Comparison of ENCODE assay signal across 23 cellular contexts in genomic region chr1:114436799-114437198, GRCh38.
DNase-seq lines count a peak whose midpoint lies in the region; ATAC-seq, FAIRE-seq and TF ChIP-seq lines count a peak whose summit lies in the region.
"Had no signal": no experiment of that assay in that cellular context is flagged by ENCODE, and none has a peak within 500 bp of the region (broad histone marks: within the 10 kb centered on the region; RNA-seq: fewer than 3 reads in every experiment).

No MANE protein-coding gene starts in this region.

- H4K91ac ChIP-seq in IMR-90 (ENCODE audit: insufficient read depth, low read depth, low read length), result no peak overlapping the region

- POLR2A ChIA-PET in HepG2 (lab: Yijun Ruan, JAX) (interaction anchor here (0.7 to 2.7 kb wide), 2 partner anchors 25 to 75 kb away, joined by 3 to 9 read pairs; partner anchors contain the start of gene TRIM33), IMR-90 (lab: Charles Lee; ENCODE audit: unreplicated experiment) (no interaction called here), K562 (lab: Yijun Ruan, JAX) (interaction anchor here (1.0 to 2.7 kb wide), 2 partner anchors 9 to 76 kb away, joined by 3 to 12 read pairs; no protein-coding TSS in a partner anchor), Caco-2 (lab: Charles Lee) (no interaction called here)

- no peak overlapping the region for H3K56ac ChIP-seq in IMR-90 (ENCODE audit: extremely low read depth, insufficient read depth, low read length)

- H3K36me3 ChIP-seq in HepG2 (replicated peaks in 1 of 2; ENCODE audit: control insufficient read depth in 1 of 2, insufficient read depth in 2 of 2, low read length in 2 of 2) (peaks cover 4 to 33% of the 10 kb centered on the region in 2 experiments), right lobe of liver (no peaks in the 10 kb centered on the region), IMR-90 (ENCODE audit: control insufficient read depth, insufficient read depth, low read length) (peaks cover 5% of the 10 kb centered on the region), K562 (ENCODE audit: control insufficient read depth, insufficient read depth, low read length) (peaks cover 41% of the 10 kb centered on the region), kidney (ENCODE audit: control insufficient read depth in 1 of 2, insufficient read depth in 2 of 2, low read length in 2 of 2) (no peaks in the 10 kb centered on the region), Caco-2 (ENCODE audit: control insufficient read depth, insufficient read depth, low read length) (no peaks in the 10 kb centered on the region)

- ATAC-seq in HepG2 (no peak), right lobe of liver (no peak), IMR-90 (ENCODE audit: low read depth) (no peak), K562 (no peak)
- ATAC-seq: GM12878 had no signal

- H3K4me1 ChIP-seq in HepG2 (ENCODE audit: insufficient read depth, low read length) (peaks cover 47% of the 10 kb centered on the region), right lobe of liver (peaks cover 0 to 8% (median 0%) of the 10 kb centered on the region in 4 donors), IMR-90 (ENCODE audit: control insufficient read depth, insufficient read depth, low read length) (no peaks in the 10 kb centered on the region), K562 (replicated peaks in 1 of 2; ENCODE audit: control insufficient read depth in 2 of 2, insufficient read depth in 2 of 2, low read length in 2 of 2) (no peaks in the 10 kb centered on the region), kidney (ENCODE audit: control insufficient read depth in 1 of 2, insufficient read depth in 1 of 2, low read depth in 1 of 2, low read length in 2 of 2) (peaks cover 0 to 4% of the 10 kb centered on the region in 2 donors), Caco-2 (peaks cover 9% of the 10 kb centered on the region)
- H3K4me1 ChIP-seq: BE2C, BLaER1 had no signal

- H3K27me3 ChIP-seq in HepG2 (ENCODE audit: control insufficient read depth in 1 of 2, insufficient read depth in 2 of 2, low read length in 2 of 2) (no peaks in the 10 kb centered on the region), right lobe of liver (no peaks in the 10 kb centered on the region), IMR-90 (ENCODE audit: control insufficient read depth, insufficient read depth, low read length) (no peaks in the 10 kb centered on the region), K562 (ENCODE audit: control insufficient read depth in 2 of 2, insufficient read depth in 2 of 2, low read length in 2 of 2) (no peaks in the 10 kb centered on the region), Caco-2 (replicated peaks; ENCODE audit: control insufficient read depth, insufficient read depth, low read length) (no peaks in the 10 kb centered on the region)
- H3K27me3 ChIP-seq: BE2C, BLaER1 had no signal

- no peaks in the 10 kb centered on the region for H4K20me1 ChIP-seq in HepG2 (ENCODE audit: insufficient read depth, low read length)
- H4K20me1 ChIP-seq in IMR-90 (ENCODE audit: insufficient read depth, low read length), result no peaks in the 10 kb centered on the region
- H4K20me1 ChIP-seq in K562 (replicated peaks; ENCODE audit: control insufficient read depth, insufficient read depth, low read length), result no peaks in the 10 kb centered on the region

- intact Hi-C loops in HepG2 (cut with micrococcal nuclease; ENCODE audit: unreplicated experiment), result loop anchor here (5.0 kb wide), 1 partner anchor 121 kb away; no protein-coding TSS in a partner anchor
- intact Hi-C loops in right lobe of liver (cut with DNase I), result no loop called here
- intact Hi-C loops in IMR-90 (cut with micrococcal nuclease), result no loop called here
- intact Hi-C loops in K562 (cut with micrococcal nuclease), result no loop called here
- intact Hi-C loops in kidney (cut with DNase I), result no loop called here
- intact Hi-C loops in Caco-2 (cut with micrococcal nuclease; ENCODE audit: unreplicated experiment), result no loop called here

- H2AFZ ChIP-seq in HepG2 (ENCODE audit: low read length) (no peak overlapping the region), IMR-90 (replicated peaks; ENCODE audit: low read length, poor library complexity) (no peak overlapping the region), K562 (ENCODE audit: low read depth, low read length) (no peak overlapping the region)

- TF ChIP-seq POLR2A in HepG2 (IDR thresholded peaks at IDR 0.05; ENCODE audit: insufficient read depth in 1 of 2, low read depth in 2 of 2, low read length in 2 of 2) (no peak), right lobe of liver (IDR thresholded peaks at IDR 0.05) (no peak), IMR-90 (IDR thresholded peaks at IDR 0.05; ENCODE audit: low read depth, low read length) (no peak), K562 (conservative IDR thresholded peaks at IDR 0.05) (no peak)

- H2BK15ac ChIP-seq in IMR-90 (ENCODE audit: low read depth, low read length), result no peak overlapping the region

- no peak overlapping the region for H4K8ac ChIP-seq in IMR-90 (ENCODE audit: low read depth in 2 of 2, low read length in 2 of 2)

- H4K5ac ChIP-seq in IMR-90 (ENCODE audit: low read depth, low read length), result no peak overlapping the region

- peaks cover 27% of the 10 kb centered on the region for H3K36me3 Mint-ChIP-seq in Caco-2 (ENCODE audit: insufficient read depth, unreplicated experiment)

- H3K18ac ChIP-seq in IMR-90 (ENCODE audit: low read depth, low read length), result no peak overlapping the region

- dilution Hi-C loops in IMR-90 (cut with HindIII; ENCODE audit: low sequenced_read_pairs, unreplicated experiment), result no loop called here

- no peaks in the 10 kb centered on the region for H3K9me3 Mint-ChIP-seq in Caco-2 (ENCODE audit: unreplicated experiment)
- H3K9me3 Mint-ChIP-seq: CD4-positive, alpha-beta memory T cell; CD4-positive, CD25-positive, alpha-beta regulatory T cell; CD8-positive, alpha-beta memory T cell had no signal

- H3K9me3 ChIP-seq in HepG2 (ENCODE audit: low read length) (no peaks in the 10 kb centered on the region), right lobe of liver (no peaks in the 10 kb centered on the region), IMR-90 (ENCODE audit: control insufficient read depth, insufficient read depth, low read length) (no peaks in the 10 kb centered on the region), K562 (replicated peaks; ENCODE audit: control insufficient read depth, insufficient read depth, low read depth, low read length) (no peaks in the 10 kb centered on the region), kidney (ENCODE audit: control insufficient read depth in 1 of 2, low read length in 2 of 2) (no peaks in the 10 kb centered on the region), Caco-2 (no peaks in the 10 kb centered on the region)
- H3K9me3 ChIP-seq: BE2C, BLaER1 had no signal

- 93% methylated on average over 3 of the region's 3 CpGs for WGBS in HepG2 (ENCODE audit: low lambda C conversion rate)
- WGBS in right lobe of liver (ENCODE audit: insufficient coverage, low coverage, low lambda C conversion rate, missing lambda C conversion rate), result 94% methylated on average over 3 of the region's 3 CpGs
- WGBS in IMR-90 (ENCODE audit: extremely low coverage in 2 of 2, insufficient read length in 1 of 2), 2 experiments, result no CpG with 5 or more reads among the region's 3 CpGs
- 92% methylated on average over 3 of the region's 3 CpGs for WGBS in K562 (ENCODE audit: insufficient coverage, low coverage, missing lambda C conversion rate)

- CTCF ChIA-PET in HepG2 (lab: Yijun Ruan, JAX; ENCODE audit: low intra/inter-chr PET ratio, low total read pairs), result no interaction called here
- CTCF ChIA-PET in IMR-90 (lab: Yijun Ruan, JAX), result no interaction called here
- CTCF ChIA-PET in K562 (lab: Yijun Ruan, JAX; ENCODE audit: low intra/inter-chr PET ratio), result no interaction called here
- CTCF ChIA-PET in Caco-2 (lab: Charles Lee), result no interaction called here

- no peak overlapping the region for H3K27ac Mint-ChIP-seq in Caco-2 (ENCODE audit: unreplicated experiment)
- H3K27ac Mint-ChIP-seq: CD4-positive, alpha-beta memory T cell; CD4-positive, CD25-positive, alpha-beta regulatory T cell had no signal

- H3K27me3 Mint-ChIP-seq in Caco-2 (ENCODE audit: insufficient read depth, unreplicated experiment), result no peaks in the 10 kb centered on the region
- H3K27me3 Mint-ChIP-seq: CD4-positive, alpha-beta memory T cell; CD4-positive, CD25-positive, alpha-beta regulatory T cell; CD8-positive, alpha-beta memory T cell had no signal

- no peak overlapping the region for H3K4me3 Mint-ChIP-seq in Caco-2 (ENCODE audit: unreplicated experiment)
- H3K4me3 Mint-ChIP-seq: CD14-positive monocyte; CD4-positive, alpha-beta memory T cell; CD4-positive, CD25-positive, alpha-beta regulatory T cell; CD8-positive, alpha-beta memory T cell had no signal

- H3K79me2 ChIP-seq in HepG2 (ENCODE audit: insufficient read depth, low read length), result peaks cover 28% of the 10 kb centered on the region
- H3K79me2 ChIP-seq in K562 (ENCODE audit: control insufficient read depth, insufficient read depth, low read length), result peaks cover 32% of the 10 kb centered on the region

- H3K9ac ChIP-seq in HepG2 (ENCODE audit: insufficient read depth, low read depth, low read length), result no peak overlapping the region
- H3K9ac ChIP-seq in IMR-90 (ENCODE audit: low read depth, low read length), result no peak overlapping the region
- no peak overlapping the region for H3K9ac ChIP-seq in K562 (ENCODE audit: insufficient read depth in 1 of 2, low read depth in 2 of 2, low read length in 2 of 2)
- H3K9ac ChIP-seq in kidney (ENCODE audit: low read length in 2 of 2), result no peak overlapping the region
- H3K9ac ChIP-seq: BLaER1 had no signal

- H3K4ac ChIP-seq in IMR-90 (ENCODE audit: low read depth, low read length), result no peak overlapping the region

- H3K4me3 ChIP-seq in HepG2 (replicated peaks in 1 of 3; ENCODE audit: insufficient read depth in 1 of 3, low read depth in 2 of 3, low read length in 3 of 3) (no peak overlapping the region), right lobe of liver (no peak overlapping the region), IMR-90 (ENCODE audit: insufficient read depth, low read depth, low read length) (no peak overlapping the region), K562 (no peak overlapping the region), kidney (ENCODE audit: low read length in 2 of 2) (no peak overlapping the region), Caco-2 (ENCODE audit: low read depth, low read length) (no peak overlapping the region)
- H3K4me3 ChIP-seq: BLaER1, GM12878 had no signal

- H3K4me2 ChIP-seq in HepG2 (ENCODE audit: low read depth, low read length), result no peak overlapping the region
- H3K4me2 ChIP-seq in IMR-90 (ENCODE audit: low read depth, low read length), result no peak overlapping the region
- H3K4me2 ChIP-seq in K562 (ENCODE audit: insufficient read depth, low read length), result no peak overlapping the region
- H3K4me2 ChIP-seq: BLaER1 had no signal

- no peak overlapping the region for H2AK9ac ChIP-seq in IMR-90 (replicated peaks; ENCODE audit: low read depth, low read length, poor library complexity)

- no peak for TF ChIP-seq RAD21 in HepG2 (CRISPR knock-in tag; IDR thresholded peaks at IDR 0.05)
- no peak for TF ChIP-seq RAD21 in IMR-90 (IDR thresholded peaks at IDR 0.05; ENCODE audit: low read length)
- no peak for TF ChIP-seq RAD21 in K562 (CRISPR knock-in tag; conservative IDR thresholded peaks at IDR 0.05 in 1 of 2, IDR thresholded peaks at IDR 0.05 in 1 of 2)

- H3K79me1 ChIP-seq in IMR-90 (ENCODE audit: low read depth in 1 of 2, low read length in 2 of 2), result peaks cover 9 to 23% of the 10 kb centered on the region in 2 experiments; a peak in 3 of 4 replicates

- H3K14ac ChIP-seq in IMR-90 (replicated peaks; ENCODE audit: low read depth, low read length), result no peak overlapping the region

- no peak for TF ChIP-seq EP300 in HepG2 (IDR thresholded peaks at IDR 0.05; ENCODE audit: low read depth in 2 of 2, low read length in 2 of 2)
- no peak for TF ChIP-seq EP300 in HepG2 (CRISPR knock-in tag; IDR thresholded peaks at IDR 0.05; ENCODE audit: borderline replicate concordance)
- no peak for TF ChIP-seq EP300 in K562 (IDR thresholded peaks at IDR 0.05; ENCODE audit: low read length)

- in situ Hi-C loops in HepG2 (cut with HindIII; ENCODE audit: extremely low pct_ligation_motif_present, low pct_unique_long_range_greater_than_20kb) (no loop called here), IMR-90 (cut with MboI; ENCODE audit: low sequenced_read_pairs) (no loop called here), K562 (cut with MboI) (no loop called here)

- no peak for DNase-seq in HepG2 (ENCODE audit: low spot score)
- DNase-seq in right lobe of liver, result no peak
- no peak for DNase-seq in IMR-90
- no peak for DNase-seq in K562 (ENCODE audit: extremely low read depth in 1 of 4, low spot score in 3 of 4)
- DNase-seq in kidney, result no peak
- no peak for DNase-seq in Caco-2
- DNase-seq: ACHN; BE2C; C1 segment of cervical spinal cord; Calu3; CD4-positive, alpha-beta memory T cell; CD4-positive, CD25-positive, alpha-beta regulatory T cell; CD8-positive, alpha-beta memory T cell; COR-L47; DMS79 treated with DMSO at 0.1 percent for 48 hours; GDM1 had no signal

- H3K27ac ChIP-seq in HepG2 (ENCODE audit: extremely low read length, insufficient read depth, low read length) (no peak overlapping the region), right lobe of liver (no peak overlapping the region), IMR-90 (ENCODE audit: insufficient read depth, low read length) (no peak overlapping the region), K562 (ENCODE audit: extremely low read depth, low read depth, low read length) (no peak overlapping the region), kidney (ENCODE audit: low read depth in 2 of 2, low read length in 2 of 2) (no peak overlapping the region)
- H3K27ac ChIP-seq: 22Rv1, BLaER1 had no signal

- H2AK5ac ChIP-seq in IMR-90 (ENCODE audit: low read depth, low read length), result no peak overlapping the region

- H3K4me1 Mint-ChIP-seq in Caco-2 (ENCODE audit: low read depth, unreplicated experiment), result peaks cover 10% of the 10 kb centered on the region
- H3K4me1 Mint-ChIP-seq: CD14-positive monocyte had no signal

- H2BK120ac ChIP-seq in IMR-90 (ENCODE audit: low read depth, low read length), result no peak overlapping the region

- H2BK20ac ChIP-seq in IMR-90 (ENCODE audit: low read depth, low read length), result no peak overlapping the region

- no peak for FAIRE-seq in HepG2 (lab: Jason Lieb, UNC)
- no peak for FAIRE-seq in K562 (lab: Jason Lieb, UNC)
- FAIRE-seq in kidney (lab: Jason Lieb, UNC), result no peak
- FAIRE-seq: D721Med, GM12878, GM12892, GM18507 had no signal

- H2BK5ac ChIP-seq in IMR-90 (ENCODE audit: low read depth, low read length, poor library complexity, severe bottlenecking), result no peak overlapping the region

- TF ChIP-seq CTCF in HepG2 (CRISPR knock-in tag; IDR thresholded peaks at IDR 0.05) (no peak), right lobe of liver (IDR thresholded peaks at IDR 0.05) (no peak), IMR-90 (conservative IDR thresholded peaks at IDR 0.05; ENCODE audit: low read depth, low read length) (no peak), K562 (IDR thresholded peaks at IDR 0.05 in 2 of 3, conservative IDR thresholded peaks at IDR 0.05 in 1 of 3; ENCODE audit: insufficient read depth in 2 of 3, low read depth in 1 of 3, low read length in 3 of 3) (no peak), kidney (IDR thresholded peaks at IDR 0.05; ENCODE audit: borderline replicate concordance, extremely low read depth, insufficient read depth) (no peak), Caco-2 (IDR thresholded peaks at IDR 0.05; ENCODE audit: insufficient read depth in 1 of 2, low read depth in 1 of 2, low read length in 1 of 2, severe bottlenecking in 1 of 2, unreplicated experiment in 1 of 2) (no peak)

- H3K23ac ChIP-seq in IMR-90 (ENCODE audit: low read depth, low read length), result no peak overlapping the region

- H3K9me1 ChIP-seq in IMR-90 (ENCODE audit: insufficient read depth, low read length), result 0 out of 2 replicates have a peak, but pooled peaks cover 6% of the 10 kb centered on the region
- H3K9me1 ChIP-seq in K562 (ENCODE audit: control insufficient read depth, insufficient read depth, low read length), result no peaks in the 10 kb centered on the region

- BruUV-seq in HepG2 (replicated peaks; lab: Mats Ljungman, UMichigan) (no TSS peak), IMR-90 (replicated peaks; lab: Mats Ljungman, UMichigan) (no TSS peak), K562 (replicated peaks; lab: Mats Ljungman, UMichigan) (no TSS peak), Caco-2 (replicated peaks; lab: Mats Ljungman, UMichigan) (no TSS peak)

Comparison
In these comparisons a context has a peak if more than half of its experiments do, and no peak if none do; other contexts are left out.
1. POLR2A ChIA-PET loops: an anchor here in HepG2 (0.7 to 2.7 kb wide) and K562 (1.0 to 2.7 kb wide); none called in IMR-90 and Caco-2.
2. Of the 241 proteins assayed by ChIP-seq in both HepG2 and K562: peak only in HepG2: MAFF and MAFK; only in K562: none; in both: none; in neither: 239.